Comparison of ENCODE assay signal across 34 cellular contexts in genomic region chr2:218816561-218817011, GRCh38. TPM values are rescaled to one million over a fixed set of nuclear protein-coding genes. Genes with fewer than 3 reads are reported as not detected.
"Had no signal": no experiment of that assay in that cellular context is flagged by ENCODE, and none has a peak within 500 bp of the region (broad histone marks: within the 10 kb centered on the region; RNA-seq: fewer than 3 reads in every experiment).

No MANE protein-coding gene starts in this region.

- ATAC-seq: activated CD4-positive, CD25-positive, alpha-beta regulatory T cell treated with anti-CD3 and anti-CD28 coated beads, Interleukin-2, amount 50 U/mL, for 24 hours; activated naive CD4-positive, alpha-beta T cell treated with anti-CD3 and anti-CD28 coated beads, Interleukin-2, amount 50 U/mL, for 72 hours; left ventricle myocardium superior; mucosa of descending colon had no signal

- H3K4me1 ChIP-seq: breast epithelium, sigmoid colon had no signal

- H3K4me3 Mint-ChIP-seq: activated CD4-positive, alpha-beta memory T cell treated with anti-CD3 and anti-CD28 coated beads for 36 hours; activated T-helper 1 cell treated with anti-CD3 and anti-CD28 coated beads, Interleukin-12 subunit alpha, Interleukin-12 subunit beta, Interleukin-2, Interleukin-4 antibody, amounts not matched to agents 30 ng/mL and 10 ng/mL and 1 ng/mL, durations not matched to agents 14 hours and 24 hours and 36 hours; central memory CD8-positive, alpha-beta T cell; naive B cell; T-helper 1 cell treated with Interleukin-12 subunit alpha and Interleukin-12 subunit beta and Interleukin-4 antibody, amounts not matched to agents 30 μg/mL and 1 μg/mL, for 36 hours had no signal

- H3K4me3 ChIP-seq: breast epithelium, esophagus squamous epithelium, mucosa of descending colon, sigmoid colon, transverse colon had no signal

- DNase-seq: activated CD4-positive, alpha-beta memory T cell treated with anti-CD3 and anti-CD28 coated beads for 36 hours; activated CD4-positive, alpha-beta T cell treated with anti-CD3 and anti-CD28 coated beads for 48 hours; activated CD8-positive, alpha-beta memory T cell treated with anti-CD3 and anti-CD28 coated beads, Interleukin-2, amount 50 U/mL, for 4 hours; activated T-cell treated with anti-CD3 and anti-CD28 coated beads, Interleukin-2, amount 50 U/mL, for 1 hour; dermis blood vessel endothelial cell; effector CD4-positive, alpha-beta T cell; esophagus squamous epithelium; foreskin melanocyte; glutamatergic neuron; left ventricle myocardium superior; mucosa of descending colon; naive B cell; occipital lobe; sigmoid colon; stimulated activated CD4-positive, alpha-beta T cell treated with anti-CD3 and anti-CD28 coated beads, Interleukin-15, amount 100 ng/mL, for 24 hours; stimulated activated CD4-positive, alpha-beta T cell treated with anti-CD3 and anti-CD28 coated beads, Interleukin-2, amount 100 ng/mL, for 24 hours; stimulated activated naive CD4-positive, alpha-beta T cell; SW 1271; T-helper 9 cell; transverse colon; WERI-Rb-1 had no signal

- H3K36me3 ChIP-seq: WERI-Rb-1 had no signal

- H3K27ac Mint-ChIP-seq: activated CD4-positive, alpha-beta memory T cell treated with anti-CD3 and anti-CD28 coated beads for 36 hours; activated naive CD4-positive, alpha-beta T cell treated with anti-CD3 and anti-CD28 coated beads, Interleukin-2, amount 50 U/mL, for 72 hours; activated T-helper 1 cell treated with anti-CD3 and anti-CD28 coated beads, Interleukin-12 subunit alpha, Interleukin-12 subunit beta, Interleukin-2, Interleukin-4 antibody, amounts not matched to agents 30 ng/mL and 10 ng/mL and 1 ng/mL, durations not matched to agents 14 hours and 24 hours and 36 hours; naive B cell; T-helper 1 cell treated with Interleukin-12 subunit alpha and Interleukin-12 subunit beta and Interleukin-4 antibody, amounts not matched to agents 30 μg/mL and 1 μg/mL, for 36 hours had no signal

- H3K27me3 ChIP-seq: breast epithelium, esophagus squamous epithelium, sigmoid colon, transverse colon had no signal

- H3K9me3 ChIP-seq: breast epithelium, esophagus squamous epithelium, mucosa of descending colon, sigmoid colon, transverse colon had no signal

- H3K27ac ChIP-seq: breast epithelium, esophagus squamous epithelium, sigmoid colon, transverse colon, WERI-Rb-1 had no signal

- H3K36me3 Mint-ChIP-seq: activated CD4-positive, alpha-beta memory T cell treated with anti-CD3 and anti-CD28 coated beads for 36 hours; activated naive CD4-positive, alpha-beta T cell treated with anti-CD3 and anti-CD28 coated beads, Interleukin-2, amount 50 U/mL, for 72 hours; naive B cell had no signal

- H3K4me1 Mint-ChIP-seq: central memory CD8-positive, alpha-beta T cell; naive B cell had no signal

- H3K9me3 Mint-ChIP-seq: activated CD4-positive, alpha-beta memory T cell treated with anti-CD3 and anti-CD28 coated beads for 36 hours; activated naive CD4-positive, alpha-beta T cell treated with anti-CD3 and anti-CD28 coated beads, Interleukin-2, amount 50 U/mL, for 72 hours; activated T-helper 1 cell treated with anti-CD3 and anti-CD28 coated beads, Interleukin-12 subunit alpha, Interleukin-12 subunit beta, Interleukin-2, Interleukin-4 antibody, amounts not matched to agents 30 ng/mL and 10 ng/mL and 1 ng/mL, durations not matched to agents 14 hours and 24 hours and 36 hours; central memory CD8-positive, alpha-beta T cell; naive B cell; T-helper 1 cell treated with Interleukin-12 subunit alpha and Interleukin-12 subunit beta and Interleukin-4 antibody, amounts not matched to agents 30 μg/mL and 1 μg/mL, for 36 hours had no signal

RNA-seq across cellular contexts. Expression of gene PRKAG3, which starts 15.0 kb away (rescaled TPM):
- total RNA-seq: activated CD4-positive, alpha-beta memory T cell treated with anti-CD3 and anti-CD28 coated beads for 36 hours; activated CD8-positive, alpha-beta memory T cell treated with anti-CD3 and anti-CD28 coated beads for 36 hours; activated naive CD4-positive, alpha-beta T cell treated with anti-CD3 and anti-CD28 coated beads, Interleukin-2, amount 50 U/mL, for 72 hours; activated T-helper 1 cell treated with anti-CD3 and anti-CD28 coated beads, Interleukin-12 subunit alpha, Interleukin-12 subunit beta, Interleukin-2, Interleukin-4 antibody, amounts not matched to agents 30 ng/mL and 10 ng/mL and 1 ng/mL, durations not matched to agents 14 hours and 24 hours and 36 hours; breast epithelium; dermis blood vessel endothelial cell; esophagus squamous epithelium; lung microvascular endothelial cell; mesenteric fat pad; mucosa of descending colon; occipital lobe; renal cortical epithelial cell; sigmoid colon; temporal lobe; transverse colon had no signal
- polyA plus RNA-seq: neural cell, sigmoid colon, urinary bladder had no signal

RNA-seq across cellular contexts. Expression of gene CYP27A1, which starts 34.6 kb away (rescaled TPM):
- total RNA-seq: activated CD8-positive, alpha-beta memory T cell treated with anti-CD3 and anti-CD28 coated beads for 36 hours had no signal
- polyA plus RNA-seq: neural cell had no signal

RNA-seq across cellular contexts. Expression of gene WNT6, which starts 43.0 kb away (rescaled TPM):
- total RNA-seq: activated naive CD4-positive, alpha-beta T cell treated with anti-CD3 and anti-CD28 coated beads, Interleukin-2, amount 50 U/mL, for 72 hours; activated T-helper 1 cell treated with anti-CD3 and anti-CD28 coated beads, Interleukin-12 subunit alpha, Interleukin-12 subunit beta, Interleukin-2, Interleukin-4 antibody, amounts not matched to agents 30 ng/mL and 10 ng/mL and 1 ng/mL, durations not matched to agents 14 hours and 24 hours and 36 hours; dermis blood vessel endothelial cell; lung microvascular endothelial cell; occipital lobe; temporal lobe had no signal
- polyA plus RNA-seq: neural cell had no signal
